In genomic region chr13:101242720-101243119, GRCh38 we compare ENCODE assay signal across 22 cellular contexts.
"Had no signal": no experiment of that assay in that cellular context is flagged by ENCODE, and none has a peak within 500 bp of the region (broad histone marks: within the 10 kb centered on the region; RNA-seq: fewer than 3 reads in every experiment).

No MANE protein-coding gene starts in this region.

- DNase-seq: activated CD4-positive, alpha-beta T cell treated with anti-CD3 and anti-CD28 coated beads, Interleukin-2, amount 10 ng/mL, durations not matched to agents 24 days and 14 days; activated CD8-positive, alpha-beta T cell treated with anti-CD3 and anti-CD28 coated beads for 36 hours; activated effector memory CD4-positive, alpha-beta T cell treated with anti-CD3 and anti-CD28 coated beads, Interleukin-2, amount 50 U/mL, for 16 hours; activated T-cell treated with anti-CD3 and anti-CD28 coated beads, Interleukin-2, amount 50 U/mL, for 24 hours; adrenal gland; dorsolateral prefrontal cortex; islet precursor cell; left colon; lower lobe of right lung; natural killer cell; ovary; psoas muscle; stimulated activated CD4-positive, alpha-beta T cell treated with anti-CD3 and anti-CD28 coated beads, Interleukin-4, amount 100 ng/mL, for 24 hours; T-helper 1 cell; T-helper 9 cell; upper lobe of right lung had no signal

- H3K4me3 ChIP-seq: adrenal gland, cardiac muscle cell, dorsolateral prefrontal cortex, hepatocyte, lower lobe of right lung, ovary, psoas muscle, thoracic aorta, upper lobe of right lung had no signal

- H3K4me1 ChIP-seq: adrenal gland, foreskin keratinocyte, lower lobe of right lung, psoas muscle, upper lobe of right lung had no signal

- H2AFZ ChIP-seq: hepatocyte had no signal

- ATAC-seq: activated CD8-positive, alpha-beta T cell treated with anti-CD3 and anti-CD28 coated beads for 36 hours; foreskin keratinocyte; left colon; lower lobe of right lung; natural killer cell; psoas muscle; sciatic nerve; stimulated activated effector memory CD8-positive, alpha-beta T cell treated with anti-CD3 and anti-CD28 coated beads, Interleukin-12 subunit alpha, Interleukin-12 subunit beta, amount 100 ng/mL, for 72 hours; upper lobe of right lung had no signal

- H3K36me3 ChIP-seq: adrenal gland, cardiac muscle cell, lower lobe of right lung, ovary, thoracic aorta, upper lobe of right lung had no signal

- H3K27ac ChIP-seq: adrenal gland, cardiac muscle cell, dorsolateral prefrontal cortex, foreskin keratinocyte, hepatocyte, lower lobe of right lung, ovary, psoas muscle, thoracic aorta, upper lobe of right lung had no signal

- H3K9me3 ChIP-seq: adrenal gland, lower lobe of right lung, ovary, psoas muscle, thoracic aorta, upper lobe of right lung had no signal

- H3K4me2 ChIP-seq: hepatocyte had no signal

- H3K27me3 ChIP-seq: adrenal gland, cardiac muscle cell, dorsolateral prefrontal cortex, foreskin keratinocyte, hepatocyte, ovary, upper lobe of right lung had no signal
